Comparison of ENCODE assay signal across 12 cellular contexts in genomic region chr6:143598466-143599080, GRCh38.
DNase-seq lines count a peak whose midpoint lies in the region; ATAC-seq and TF ChIP-seq lines count a peak whose summit lies in the region.
"Had no signal": no experiment of that assay in that cellular context is flagged by ENCODE, and none has a peak within 500 bp of the region (broad histone marks: within the 10 kb centered on the region; RNA-seq: fewer than 3 reads in every experiment).

No MANE protein-coding gene starts in this region.

- peak; percentile 63 for ATAC-seq in GM18861 (IDR thresholded peaks at IDR 0.05; ENCODE audit: unreplicated experiment)
- ATAC-seq in HG03139 (IDR thresholded peaks at IDR 0.05; ENCODE audit: unreplicated experiment): no peak
- no peak for ATAC-seq in GM21723 (IDR thresholded peaks at IDR 0.05; ENCODE audit: unreplicated experiment)
- ATAC-seq: SK-N-SH treated with all-trans-retinoic acid at 6 μM for 48 hours had no signal

- TF ChIP-seq CTCF in CD14-positive monocyte (IDR thresholded peaks at IDR 0.05): no peak

- H3K36me3 Mint-ChIP-seq in CD14-positive monocyte: peaks cover 2 to 3% of the 10 kb centered on the region in 2 donors
- peaks cover 6% of the 10 kb centered on the region for H3K36me3 Mint-ChIP-seq in activated T-helper 2 cell treated with anti-CD3 and anti-CD28 coated beads, Interferon-gamma antibody, Interleukin-2, Interleukin-4, amounts not matched to agents 10 μg/mL and 5 μg/mL and 100 μg/mL, durations not matched to agents 14 hours and 24 hours and 36 hours (ENCODE audit: low read depth)

- peak overlapping the region in 1 of 2 donors; percentile 36 for H3K4me3 Mint-ChIP-seq in CD14-positive monocyte
- H3K4me3 Mint-ChIP-seq in activated T-helper 2 cell treated with anti-CD3 and anti-CD28 coated beads, Interferon-gamma antibody, Interleukin-2, Interleukin-4, amounts not matched to agents 10 μg/mL and 5 μg/mL and 100 μg/mL, durations not matched to agents 14 hours and 24 hours and 36 hours (ENCODE audit: low read depth): peak overlapping the region; percentile 9
- H3K4me3 Mint-ChIP-seq: neural crest cell had no signal

- no peaks in the 10 kb centered on the region for H3K27me3 Mint-ChIP-seq in CD14-positive monocyte (ENCODE audit: low read depth in 3 of 3)
- no peaks in the 10 kb centered on the region for H3K27me3 Mint-ChIP-seq in activated T-helper 2 cell treated with anti-CD3 and anti-CD28 coated beads, Interferon-gamma antibody, Interleukin-2, Interleukin-4, amounts not matched to agents 10 μg/mL and 5 μg/mL and 100 μg/mL, durations not matched to agents 14 hours and 24 hours and 36 hours (ENCODE audit: low read depth)

- H3K27ac Mint-ChIP-seq in CD14-positive monocyte: peak overlapping the region in 6 of 7 donors; percentile 22 to 86 (median 64)
- H3K27ac Mint-ChIP-seq in activated T-helper 2 cell treated with anti-CD3 and anti-CD28 coated beads, Interferon-gamma antibody, Interleukin-2, Interleukin-4, amounts not matched to agents 10 μg/mL and 5 μg/mL and 100 μg/mL, durations not matched to agents 14 hours and 24 hours and 36 hours: no peak overlapping the region

- in situ Hi-C loops in KBM-7 (cut with MboI; ENCODE audit: low pct_unique_long_range_greater_than_20kb, low sequenced_read_pairs): no loop called here
- in situ Hi-C loops in ACHN (cut with HindIII; ENCODE audit: low pct_ligation_motif_present, low pct_unique_long_range_greater_than_20kb, low sequenced_read_pairs): no loop called here

- intact Hi-C loops in CD14-positive monocyte (cut with micrococcal nuclease): no loop called here
- intact Hi-C loops in activated T-helper 2 cell treated with anti-CD3 and anti-CD28 coated beads, Interferon-gamma antibody, Interleukin-2, Interleukin-4, amounts not matched to agents 10 μg/mL and 5 μg/mL and 100 μg/mL, durations not matched to agents 14 hours and 24 hours and 36 hours (cut with micrococcal nuclease): no loop called here

- H3K4me1 Mint-ChIP-seq in CD14-positive monocyte: peaks cover 15% of the 10 kb centered on the region
- peaks cover 26% of the 10 kb centered on the region for H3K4me1 Mint-ChIP-seq in activated T-helper 2 cell treated with anti-CD3 and anti-CD28 coated beads, Interferon-gamma antibody, Interleukin-2, Interleukin-4, amounts not matched to agents 10 μg/mL and 5 μg/mL and 100 μg/mL, durations not matched to agents 14 hours and 24 hours and 36 hours (ENCODE audit: low read depth)
- H3K4me1 Mint-ChIP-seq: neural crest cell had no signal

- peaks cover 0 to 7% (median 3%) of the 10 kb centered on the region in 7 donors for H3K9me3 Mint-ChIP-seq in CD14-positive monocyte
- H3K9me3 Mint-ChIP-seq in activated T-helper 2 cell treated with anti-CD3 and anti-CD28 coated beads, Interferon-gamma antibody, Interleukin-2, Interleukin-4, amounts not matched to agents 10 μg/mL and 5 μg/mL and 100 μg/mL, durations not matched to agents 14 hours and 24 hours and 36 hours: no peaks in the 10 kb centered on the region
- H3K9me3 Mint-ChIP-seq: neural crest cell had no signal

- no peak for DNase-seq in CD14-positive monocyte (ENCODE audit: low spot score)
- peak; percentile 88 for DNase-seq in KBM-7
- peak; percentile 31 for DNase-seq in activated T-helper 2 cell treated with anti-CD3 and anti-CD28 coated beads, Interferon-gamma antibody, Interleukin-2, Interleukin-4, amounts not matched to agents 10 μg/mL and 5 μg/mL and 100 μg/mL, durations not matched to agents 14 hours and 24 hours and 36 hours (ENCODE audit: low spot score)
- no peak for DNase-seq in ACHN
- DNase-seq in glomerular visceral epithelial cell (ENCODE audit: extremely low spot score): no peak
- DNase-seq: foreskin fibroblast, NCI-H1436 had no signal

Comparison
In these comparisons a context has a peak if more than half of its experiments do, and no peak if none do; other contexts are left out.
1. DNase-seq: peak in KBM-7 (single experiment) and activated T-helper 2 cell treated with anti-CD3 and anti-CD28 coated beads, Interferon-gamma antibody, Interleukin-2, Interleukin-4, amounts not matched to agents 10 μg/mL and 5 μg/mL and 100 μg/mL, durations not matched to agents 14 hours and 24 hours and 36 hours (single experiment); none in CD14-positive monocyte (single experiment), ACHN (single experiment) and glomerular visceral epithelial cell (single experiment).